In the genomic region with DNA sequence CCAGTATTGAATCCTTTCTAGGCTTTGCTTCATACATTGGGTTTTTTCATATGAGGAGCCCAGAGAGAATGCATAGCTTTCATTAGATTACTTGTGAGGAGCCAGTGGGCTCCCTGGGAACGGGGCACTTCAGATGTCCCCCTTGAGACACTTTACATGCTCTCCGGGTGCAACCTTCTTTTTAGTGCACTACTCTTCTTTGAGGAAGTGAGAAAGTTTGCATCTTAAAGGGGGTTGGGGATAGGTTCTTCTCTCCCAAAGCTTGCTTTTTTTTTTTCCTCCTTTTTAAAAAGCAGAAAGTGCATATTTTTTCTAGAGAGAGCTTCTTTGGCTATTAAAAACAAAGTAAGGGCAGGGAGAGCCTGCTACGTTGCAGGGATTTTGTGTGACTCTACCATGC, we compare ENCODE assay signal across 10 cellular contexts. TPM values are rescaled to one million over a fixed set of nuclear protein-coding genes. Genes with fewer than 3 reads are reported as not detected.
DNase-seq lines count a peak whose midpoint lies in the region; ATAC-seq and TF ChIP-seq lines count a peak whose summit lies in the region.
"Had no signal": no experiment of that assay in that cellular context is flagged by ENCODE, and none has a peak within 500 bp of the region (broad histone marks: within the 10 kb centered on the region; RNA-seq: fewer than 3 reads in every experiment).

No MANE protein-coding gene starts in this region.

- TF ChIP-seq CTCF in neural crest cell (conservative IDR thresholded peaks at IDR 0.05) (no peak), smooth muscle cell (IDR thresholded peaks at IDR 0.05; ENCODE audit: borderline replicate concordance, insufficient read depth, poor library complexity, severe bottlenecking) (no peak)

- H3K4me1 Mint-ChIP-seq in neural crest cell = peaks cover 32% of the 10 kb centered on the region
- peaks cover 52% of the 10 kb centered on the region for H3K4me1 Mint-ChIP-seq in activated naive CD8-positive, alpha-beta T cell treated with anti-CD3 and anti-CD28 coated beads, Interleukin-2, amount 50 U/mL, for 24 hours

- no peak overlapping the region for H2AK5ac ChIP-seq in trophoblast cell (ENCODE audit: low read length)

- peak; percentile 37 for ATAC-seq in GM18907 (IDR thresholded peaks at IDR 0.05; ENCODE audit: unreplicated experiment)
- ATAC-seq in GM21717 (IDR thresholded peaks at IDR 0.05; ENCODE audit: unreplicated experiment) = peak; percentile 34
- ATAC-seq in HG03558 (IDR thresholded peaks at IDR 0.05; ENCODE audit: extremely low read depth, unreplicated experiment) = peak; percentile 23
- ATAC-seq in activated naive CD8-positive, alpha-beta T cell treated with anti-CD3 and anti-CD28 coated beads, Interleukin-2, amount 50 U/mL, for 24 hours = no peak

- H3K36me3 ChIP-seq in trophoblast cell (ENCODE audit: control insufficient read depth in 1 of 2, insufficient read depth in 2 of 2, low read length in 2 of 2) = no peaks in the 10 kb centered on the region
- H3K36me3 ChIP-seq in smooth muscle cell (ENCODE audit: low read depth) = no peaks in the 10 kb centered on the region

- H3K18ac ChIP-seq in trophoblast cell (ENCODE audit: low read length) = no peak overlapping the region

- no peak overlapping the region for H3K27ac Mint-ChIP-seq in neural crest cell (ENCODE audit: unreplicated experiment)
- H3K27ac Mint-ChIP-seq in activated naive CD8-positive, alpha-beta T cell treated with anti-CD3 and anti-CD28 coated beads, Interleukin-2, amount 50 U/mL, for 24 hours = no peak overlapping the region

- H3K27ac ChIP-seq in trophoblast cell (ENCODE audit: low read depth, low read length) (no peak overlapping the region), smooth muscle cell (ENCODE audit: low read depth) (no peak overlapping the region)

- no peak overlapping the region for H4K91ac ChIP-seq in trophoblast cell (ENCODE audit: low read depth, low read length)

- no peak overlapping the region for H2BK5ac ChIP-seq in trophoblast cell (ENCODE audit: low read depth, low read length, poor library complexity)

- no peak overlapping the region for H3K4ac ChIP-seq in trophoblast cell (ENCODE audit: low read depth, low read length)

- no peak overlapping the region for H4K8ac ChIP-seq in trophoblast cell (ENCODE audit: low read depth, low read length)

- no peak overlapping the region for H3K14ac ChIP-seq in trophoblast cell (ENCODE audit: low read length)

- H3K4me3 ChIP-seq in trophoblast cell (ENCODE audit: low read depth, low read length) (no peak overlapping the region), smooth muscle cell (no peak overlapping the region)

- no CpG with 5 or more reads among the region's 3 CpGs for WGBS in trophoblast cell (ENCODE audit: extremely low coverage, insufficient coverage, insufficient read length)
- WGBS in smooth muscle cell (ENCODE audit: low lambda C conversion rate) = 85% methylated on average over 3 of the region's 3 CpGs

- no peak for DNase-seq in neural crest cell (ENCODE audit: low read depth, low spot score)
- no peak for DNase-seq in head of caudate nucleus
- DNase-seq in activated naive CD8-positive, alpha-beta T cell treated with anti-CD3 and anti-CD28 coated beads, Interleukin-2, amount 50 U/mL, for 24 hours = no peak
- DNase-seq in trophoblast cell = no peak
- no peak for DNase-seq in smooth muscle cell (lab: John Stamatoyannopoulos, UW; ENCODE audit: unreplicated experiment)
- DNase-seq: glutamatergic neuron, NCI-H1930 had no signal

- no peak overlapping the region for H2BK120ac ChIP-seq in trophoblast cell (ENCODE audit: insufficient read depth, low read length, poor library complexity)

- H3K79me1 ChIP-seq in trophoblast cell (ENCODE audit: low read length) = peaks cover 6% of the 10 kb centered on the region

- no peak overlapping the region for H3K9ac ChIP-seq in trophoblast cell (ENCODE audit: low read length)
- H3K9ac ChIP-seq in smooth muscle cell (ENCODE audit: low read depth) = no peak overlapping the region

- H3K4me3 Mint-ChIP-seq in neural crest cell = peak overlapping the region; percentile 50
- H3K4me3 Mint-ChIP-seq in activated naive CD8-positive, alpha-beta T cell treated with anti-CD3 and anti-CD28 coated beads, Interleukin-2, amount 50 U/mL, for 24 hours = no peak overlapping the region

- H3K27me3 Mint-ChIP-seq in neural crest cell (ENCODE audit: low read depth) = no peaks in the 10 kb centered on the region
- H3K27me3 Mint-ChIP-seq in activated naive CD8-positive, alpha-beta T cell treated with anti-CD3 and anti-CD28 coated beads, Interleukin-2, amount 50 U/mL, for 24 hours = no peaks in the 10 kb centered on the region

- H3K79me2 ChIP-seq in trophoblast cell (ENCODE audit: control insufficient read depth, insufficient read depth, low read length, poor library complexity) (peaks cover 5% of the 10 kb centered on the region), smooth muscle cell (ENCODE audit: low read depth) (peaks cover 26% of the 10 kb centered on the region)

- H2BK12ac ChIP-seq in trophoblast cell (ENCODE audit: low read length) = no peak overlapping the region

- H3K4me1 ChIP-seq in trophoblast cell (ENCODE audit: control insufficient read depth in 1 of 2, insufficient read depth in 2 of 2, low read length in 2 of 2) (peaks cover 13 to 14% of the 10 kb centered on the region in 2 experiments), smooth muscle cell (ENCODE audit: low read depth) (peaks cover 21% of the 10 kb centered on the region)

- intact Hi-C loops in head of caudate nucleus (cut with DNase I) = no loop called here

- H3K9me3 Mint-ChIP-seq in neural crest cell = no peaks in the 10 kb centered on the region
- no peaks in the 10 kb centered on the region for H3K9me3 Mint-ChIP-seq in activated naive CD8-positive, alpha-beta T cell treated with anti-CD3 and anti-CD28 coated beads, Interleukin-2, amount 50 U/mL, for 24 hours

- H3K9me3 ChIP-seq in trophoblast cell (ENCODE audit: insufficient read depth, low read depth, low read length) (no peaks in the 10 kb centered on the region), smooth muscle cell (replicated peaks; ENCODE audit: low read depth) (no peaks in the 10 kb centered on the region)

- H3F3A ChIP-seq in smooth muscle cell (ENCODE audit: low read depth) = peaks cover 12% of the 10 kb centered on the region

- H2AFZ ChIP-seq in trophoblast cell (ENCODE audit: insufficient read depth, low read length, poor library complexity) (no peak overlapping the region), smooth muscle cell (ENCODE audit: low read depth) (no peak overlapping the region)

- peaks cover 15% of the 10 kb centered on the region for H3K36me3 Mint-ChIP-seq in neural crest cell (ENCODE audit: low read depth)
- peaks cover 23% of the 10 kb centered on the region for H3K36me3 Mint-ChIP-seq in activated naive CD8-positive, alpha-beta T cell treated with anti-CD3 and anti-CD28 coated beads, Interleukin-2, amount 50 U/mL, for 24 hours (ENCODE audit: low read depth)

- H3K27me3 ChIP-seq in trophoblast cell (ENCODE audit: insufficient read depth, low read length) (no peaks in the 10 kb centered on the region), smooth muscle cell (ENCODE audit: low read depth) (no peaks in the 10 kb centered on the region)

- H3K4me2 ChIP-seq in trophoblast cell (ENCODE audit: low read length) (no peak overlapping the region), smooth muscle cell (no peak overlapping the region)

- no peak overlapping the region for H4K12ac ChIP-seq in trophoblast cell (ENCODE audit: low read depth, low read length)

- peaks cover 35% of the 10 kb centered on the region for H4K20me1 ChIP-seq in smooth muscle cell (ENCODE audit: low read depth)

- H3K23ac ChIP-seq in trophoblast cell (ENCODE audit: low read length) = no peak overlapping the region

RNA-seq across cellular contexts. Expression of a gene that starts 4.3 kb away (rescaled TPM):
- total RNA-seq in neural crest cell (71.0 and 74.3 TPM in 2 replicates), smooth muscle cell (16.9 and 18.2 TPM in 2 replicates)
- 22.8 and 23.7 TPM in 2 replicates for polyA plus RNA-seq in trophoblast cell (2013)
- polyA plus RNA-seq in smooth muscle cell = 35.1 and 44.2 TPM in 2 replicates
